In the genomic region with DNA sequence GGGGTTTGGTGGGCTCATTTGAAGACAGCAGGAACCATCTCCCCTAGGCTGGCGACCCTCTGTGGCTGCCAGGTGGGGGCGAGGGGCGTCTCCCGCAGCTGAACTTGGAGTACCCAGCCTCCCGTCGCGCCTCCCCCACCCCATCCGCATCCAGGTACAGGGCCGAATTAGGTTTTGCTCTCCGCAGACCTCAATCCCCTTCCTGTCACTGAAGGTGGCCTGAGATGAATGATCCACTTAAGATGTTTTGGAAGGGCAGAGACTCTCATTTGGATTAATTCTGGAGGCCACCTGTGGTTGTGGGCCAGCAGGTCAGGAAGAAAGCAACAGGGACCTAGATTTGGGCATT, we compare ENCODE assay signal across 8 cellular contexts. TPM values are rescaled to one million over a fixed set of nuclear protein-coding genes. Genes with fewer than 3 reads are reported as not detected.
DNase-seq lines count a peak whose midpoint lies in the region; ATAC-seq and TF ChIP-seq lines count a peak whose summit lies in the region.

No MANE protein-coding gene starts in this region.

- TF ChIP-seq CTCF in epithelial cell of esophagus (IDR thresholded peaks at IDR 0.05; ENCODE audit: insufficient read depth, low read depth, low read length, missing control alignments): no peak
- TF ChIP-seq CTCF in parathyroid adenoma (IDR thresholded peaks at IDR 0.05): no peak

- H3K27ac ChIP-seq in parathyroid adenoma: no peak overlapping the region

- DNase-seq in MG63 (no peak), epithelial cell of esophagus (ENCODE audit: low read depth) (no peak), H4 (ENCODE audit: low spot score) (no peak), DMS 273 (lab: John Stamatoyannopoulos, UW; ENCODE audit: unreplicated experiment) (no peak), T1000 (lab: John Stamatoyannopoulos, UW) (no peak), GOT3 (lab: John Stamatoyannopoulos, UW) (no peak)

- H3K79me2 ChIP-seq in parathyroid adenoma: no peaks in the 10 kb centered on the region

- H3K36me3 ChIP-seq in MG63 (no peaks in the 10 kb centered on the region), parathyroid adenoma (ENCODE audit: control insufficient read depth, insufficient read depth, low read length) (no peaks in the 10 kb centered on the region)

- H3K9ac ChIP-seq in parathyroid adenoma: no peak overlapping the region

- H3K4me3 ChIP-seq in MG63 (peak overlapping the region; percentile 55), epithelial cell of esophagus (ENCODE audit: low read length) (peak overlapping the region; percentile 45), parathyroid adenoma (ENCODE audit: low read depth, low read length) (peak overlapping the region; percentile 56)

- H3K9me3 ChIP-seq in MG63 (no peaks in the 10 kb centered on the region), parathyroid adenoma (ENCODE audit: control insufficient read depth, low read length) (no peaks in the 10 kb centered on the region)

- TF ChIP-seq POLR2A in GM18505 (IDR thresholded peaks at IDR 0.05; ENCODE audit: borderline replicate concordance, extremely low read depth, insufficient read depth, insufficient read length): no peak

- peaks cover 4% of the 10 kb centered on the region for H3K4me1 ChIP-seq in parathyroid adenoma

- H2AFZ ChIP-seq in parathyroid adenoma: peak overlapping the region; percentile 93

- H3K27me3 ChIP-seq in MG63: no peaks in the 10 kb centered on the region
- H3K27me3 ChIP-seq in parathyroid adenoma (ENCODE audit: control insufficient read depth, insufficient read depth, low read length): no peaks in the 10 kb centered on the region

- ATAC-seq in GM18505 (IDR thresholded peaks at IDR 0.05; ENCODE audit: unreplicated experiment): peak; percentile 1

- H3K4me2 ChIP-seq in parathyroid adenoma (ENCODE audit: low read length): peak overlapping the region; percentile 60

RNA-seq across cellular contexts. Expression of a gene that starts 0.5 kb away (rescaled TPM):
- 0.89 and 2.2 TPM in 2 replicates for total RNA-seq in MG63 (2014; rRNA removed; shearing (Covaris generic); ENCODE audit: low replicate concordance)
- 3.8 and 5.3 TPM in 2 replicates for total RNA-seq in H4 (2014; rRNA removed; shearing (Covaris generic))
